In the genomic region with DNA sequence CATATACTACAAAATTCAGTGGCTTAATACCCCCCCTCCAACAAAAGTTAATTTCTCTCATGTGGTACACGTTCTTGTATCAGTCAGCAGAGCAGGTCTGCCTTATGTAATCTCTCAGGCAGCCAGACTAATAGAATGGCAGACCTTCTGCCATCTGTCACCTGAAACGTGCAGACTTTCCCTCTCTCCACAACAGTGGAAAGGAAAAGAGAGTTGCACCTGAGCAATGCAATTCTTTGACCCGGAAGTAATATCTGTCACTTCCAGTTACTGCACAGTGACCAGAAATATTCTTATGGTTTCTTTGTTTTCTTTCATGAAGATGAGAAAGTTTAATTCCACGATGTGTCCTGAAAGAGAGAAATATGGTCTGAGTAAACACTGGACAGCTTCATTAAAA, we compare ENCODE assay signal across 22 cellular contexts. TPM values are rescaled to one million over a fixed set of nuclear protein-coding genes. Genes with fewer than 3 reads are reported as not detected.
"Had no signal": no experiment of that assay in that cellular context is flagged by ENCODE, and none has a peak within 500 bp of the region (broad histone marks: within the 10 kb centered on the region; RNA-seq: fewer than 3 reads in every experiment).

No MANE protein-coding gene starts in this region.

- DNase-seq: activated CD4-positive, alpha-beta T cell treated with anti-CD3 and anti-CD28 coated beads for 48 hours; activated CD4-positive, CD25-positive, alpha-beta regulatory T cell; activated CD8-positive, alpha-beta T cell treated with anti-CD3 and anti-CD28 coated beads for 36 hours; activated naive CD4-positive, alpha-beta T cell treated with Interleukin-2 at 50 U/mL for 16 hours; activated T-cell treated with anti-CD3 and anti-CD28 coated beads, Interleukin-2, amount 50 U/mL, for 24 hours; body of pancreas; colonic mucosa; endodermal cell; foreskin melanocyte; kidney; left lung; stimulated activated CD4-positive, alpha-beta T cell treated with anti-CD3 and anti-CD28 coated beads, Interleukin-12 subunit alpha, Interleukin-12 subunit beta, amount 100 ng/mL, for 4 hours; stimulated activated CD4-positive, alpha-beta T cell treated with anti-CD3 and anti-CD28 coated beads, Interleukin-1b, Interleukin-23, amount 100 ng/mL, for 48 hours; stimulated activated CD8-positive, alpha-beta memory T cell treated with anti-CD3 and anti-CD28 coated beads, Interleukin-4, amount 100 ng/mL, for 48 hours; stimulated activated naive CD4-positive, alpha-beta T cell; thyroid gland had no signal

- ATAC-seq: activated CD8-positive, alpha-beta T cell treated with anti-CD3 and anti-CD28 coated beads for 36 hours; body of pancreas; left lung; natural killer cell treated with Interleukin-12 subunit alpha and Interleukin-12 subunit beta and Interleukin-15 and Interleukin-18, amount 100 ng/mL, for 72 hours had no signal

RNA-seq across cellular contexts. Expression of gene KERA, which starts 14.4 kb away (rescaled TPM):
- total RNA-seq: activated CD8-positive, alpha-beta T cell treated with anti-CD3 and anti-CD28 coated beads for 36 hours; activated T-helper 2 cell treated with anti-CD3 and anti-CD28 coated beads, Interferon-gamma antibody, Interleukin-2, Interleukin-4, amounts not matched to agents 10 μg/mL and 5 μg/mL and 100 μg/mL, durations not matched to agents 14 hours and 24 hours and 36 hours; body of pancreas; colonic mucosa; endodermal cell; kidney; lung microvascular endothelial cell; mesothelial cell of epicardium; natural killer cell treated with Interleukin-12 subunit alpha and Interleukin-12 subunit beta and Interleukin-15 and Interleukin-18, amount 100 ng/mL, for 72 hours; thyroid gland; ureter had no signal

RNA-seq across cellular contexts. Expression of gene EPYC, which starts 38.6 kb away (rescaled TPM):
- total RNA-seq: activated CD8-positive, alpha-beta T cell treated with anti-CD3 and anti-CD28 coated beads for 36 hours; activated T-helper 2 cell treated with anti-CD3 and anti-CD28 coated beads, Interferon-gamma antibody, Interleukin-2, Interleukin-4, amounts not matched to agents 10 μg/mL and 5 μg/mL and 100 μg/mL, durations not matched to agents 14 hours and 24 hours and 36 hours; body of pancreas; cardiac septum; colonic mucosa; endodermal cell; kidney; lung microvascular endothelial cell; mesothelial cell of epicardium; natural killer cell treated with Interleukin-12 subunit alpha and Interleukin-12 subunit beta and Interleukin-15 and Interleukin-18, amount 100 ng/mL, for 72 hours; thyroid gland; ureter had no signal
